ENCODE assay signal across 23 cellular contexts in the genomic region with DNA sequence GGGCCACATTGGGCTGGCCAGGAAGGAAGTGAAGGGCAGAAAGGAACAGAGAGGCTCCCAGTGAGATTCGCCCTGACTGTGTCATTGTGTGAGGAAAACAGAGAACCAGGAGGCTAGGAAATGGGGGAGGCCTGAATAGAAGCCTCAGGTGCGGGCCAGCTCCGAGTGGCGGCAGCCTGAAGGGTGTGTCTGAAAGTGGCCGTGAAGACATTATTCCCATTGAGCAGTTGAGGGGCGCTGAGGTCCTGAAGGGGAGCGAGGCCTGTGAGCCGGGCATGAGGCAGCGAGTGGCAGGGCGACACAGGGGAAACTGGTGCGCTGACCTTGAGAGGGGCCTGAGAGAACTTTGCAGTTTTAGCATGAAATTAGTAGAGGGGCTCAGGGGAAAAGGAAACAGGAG. TPM values are rescaled to one million over a fixed set of nuclear protein-coding genes. Genes with fewer than 3 reads are reported as not detected.
DNase-seq lines count a peak whose midpoint lies in the region; ATAC-seq, FAIRE-seq and TF ChIP-seq lines count a peak whose summit lies in the region.
"Had no signal": no experiment of that assay in that cellular context is flagged by ENCODE, and none has a peak within 500 bp of the region (broad histone marks: within the 10 kb centered on the region; RNA-seq: fewer than 3 reads in every experiment).

No MANE protein-coding gene starts in this region.

- no peaks in the 10 kb centered on the region for H3K36me3 Mint-ChIP-seq in WTC11
- peaks cover 17% of the 10 kb centered on the region for H3K36me3 Mint-ChIP-seq in neural crest cell (ENCODE audit: low read depth)
- peaks cover 9% of the 10 kb centered on the region for H3K36me3 Mint-ChIP-seq in T-cell
- H3K36me3 Mint-ChIP-seq: CD14-positive monocyte had no signal

- no peak for FAIRE-seq in frontal cortex (lab: Jason Lieb, UNC)
- FAIRE-seq: A549, H54, HepG2, K562 had no signal

- H3K79me2 ChIP-seq in smooth muscle cell (ENCODE audit: low read depth): no peaks in the 10 kb centered on the region

- WGBS in smooth muscle cell (ENCODE audit: low lambda C conversion rate): 97% methylated on average over 11 of the region's 11 CpGs

- H3K4me1 Mint-ChIP-seq in WTC11 (no peaks in the 10 kb centered on the region), neural crest cell (peaks cover under 1% of the 10 kb centered on the region), T-cell (no peaks in the 10 kb centered on the region)

- H3K9ac ChIP-seq in BLaER1 treated with 17β-estradiol and CSF1 and Interleukin-3, amounts not matched to agents 10 nM and 100 nM: peak overlapping the region in 9 of 11 experiments; percentile 7 to 81 (median 66); a peak in 17 of 22 replicates
- no peak overlapping the region for H3K9ac ChIP-seq in smooth muscle cell (ENCODE audit: low read depth)

- in situ Hi-C loops in GM18951 (cut with MboI; ENCODE audit: low sequenced_read_pairs, unreplicated experiment): no loop called here

- ATAC-seq in WTC11 (no peak), T-cell (replicated peaks in 1 of 4) (no peak)
- ATAC-seq: A549, HepG2, K562, PC-3 had no signal

- H3K4me3 Mint-ChIP-seq in WTC11 (no peak overlapping the region), neural crest cell (peak overlapping the region; percentile 72), T-cell (no peak overlapping the region)

- H3K9me3 Mint-ChIP-seq in WTC11: no peaks in the 10 kb centered on the region
- H3K9me3 Mint-ChIP-seq in neural crest cell: no peaks in the 10 kb centered on the region
- H3K9me3 Mint-ChIP-seq in T-cell: no peaks in the 10 kb centered on the region

- H3K36me3 ChIP-seq in BLaER1 treated with 17β-estradiol and CSF1 and Interleukin-3, amounts not matched to agents 10 nM and 100 nM: peaks cover 0 to 10% (median 0%) of the 10 kb centered on the region in 11 experiments; a peak in 5 of 22 replicates
- no peaks in the 10 kb centered on the region for H3K36me3 ChIP-seq in smooth muscle cell (ENCODE audit: low read depth)

- H3K27me3 Mint-ChIP-seq in WTC11 (ENCODE audit: low read depth) (no peaks in the 10 kb centered on the region), neural crest cell (ENCODE audit: low read depth) (no peaks in the 10 kb centered on the region), T-cell (no peaks in the 10 kb centered on the region)

- H3K9me3 ChIP-seq in BLaER1 treated with 17β-estradiol and CSF1 and Interleukin-3, amounts not matched to agents 10 nM and 100 nM (replicated peaks in 1 of 11): no peaks in the 10 kb centered on the region
- no peaks in the 10 kb centered on the region for H3K9me3 ChIP-seq in smooth muscle cell (replicated peaks; ENCODE audit: low read depth)
- H3K9me3 ChIP-seq: A549 had no signal

- no peaks in the 10 kb centered on the region for H3K27me3 ChIP-seq in BLaER1 treated with 17β-estradiol and CSF1 and Interleukin-3, amounts not matched to agents 10 nM and 100 nM
- no peaks in the 10 kb centered on the region for H3K27me3 ChIP-seq in smooth muscle cell (ENCODE audit: low read depth)

- POLR2A ChIA-PET in WTC11 (lab: Charles Lee) (no interaction called here), T-cell (lab: Charles Lee) (no interaction called here)

- 0 out of 2 replicates have a peak overlapping the region, but pooled peaks have one; percentile 72 for H3K27ac Mint-ChIP-seq in WTC11
- H3K27ac Mint-ChIP-seq in neural crest cell (ENCODE audit: unreplicated experiment): no peak overlapping the region
- H3K27ac Mint-ChIP-seq in T-cell: no peak overlapping the region

- no peak for DNase-seq in WTC11 (ENCODE audit: low spot score)
- no peak for DNase-seq in neural crest cell (ENCODE audit: low read depth, low spot score)
- DNase-seq in smooth muscle cell (lab: John Stamatoyannopoulos, UW; ENCODE audit: unreplicated experiment): no peak
- DNase-seq in frontal cortex (ENCODE audit: low spot score in 2 of 2): no peak
- no peak for DNase-seq in T-cell
- DNase-seq: DMS153, DND-41, Kasumi-1, NCI-H1092 treated with DMSO at 0.1 percent for 48 hours, NCI-H1436, NCI-H187, NCI-H2081 treated with DMSO at 0.1 percent for 48 hours, NCI-H345, NCI-H524, NCI-H748 treated with DMSO at 0.1 percent for 48 hours, PC-3 had no signal

- H3K4me1 ChIP-seq in BLaER1 treated with 17β-estradiol and CSF1 and Interleukin-3, amounts not matched to agents 10 nM and 100 nM: peaks cover 73 to 100% (median 98%) of the 10 kb centered on the region in 10 experiments
- no peaks in the 10 kb centered on the region for H3K4me1 ChIP-seq in smooth muscle cell (ENCODE audit: low read depth)
- H3K4me1 ChIP-seq: A549 had no signal

- H3K27ac ChIP-seq in BLaER1 treated with 17β-estradiol and CSF1 and Interleukin-3, amounts not matched to agents 10 nM and 100 nM: peak overlapping the region in 9 of 11 experiments; percentile 21 to 92 (median 80); a peak in 18 of 22 replicates
- H3K27ac ChIP-seq in smooth muscle cell (ENCODE audit: low read depth): no peak overlapping the region
- H3K27ac ChIP-seq: A549 had no signal

- peak; percentile 9 for TF ChIP-seq POLR2A in GM18951 (IDR thresholded peaks at IDR 0.05; ENCODE audit: extremely low read depth, insufficient read depth, insufficient read length)

- TF ChIP-seq CTCF in WTC11 (IDR thresholded peaks at IDR 0.05) (no peak), neural crest cell (conservative IDR thresholded peaks at IDR 0.05) (no peak), smooth muscle cell (IDR thresholded peaks at IDR 0.05; ENCODE audit: borderline replicate concordance, insufficient read depth, poor library complexity, severe bottlenecking) (no peak)

- H2AFZ ChIP-seq in smooth muscle cell (ENCODE audit: low read depth): no peak overlapping the region

- peak overlapping the region in 3 of 10 experiments; percentile 6 to 48 (median 22); a peak in 3 of 20 replicates for H3K4me3 ChIP-seq in BLaER1 treated with 17β-estradiol and CSF1 and Interleukin-3, amounts not matched to agents 10 nM and 100 nM
- no peak overlapping the region for H3K4me3 ChIP-seq in smooth muscle cell
- H3K4me3 ChIP-seq: A549, K562 had no signal

- no peaks in the 10 kb centered on the region for H3F3A ChIP-seq in smooth muscle cell (ENCODE audit: low read depth)

- peak overlapping the region; percentile 71 to 100 (median 97) for H3K4me2 ChIP-seq in BLaER1 treated with 17β-estradiol and CSF1 and Interleukin-3, amounts not matched to agents 10 nM and 100 nM
- H3K4me2 ChIP-seq in smooth muscle cell: no peak overlapping the region
- H3K4me2 ChIP-seq: A549 had no signal

- CTCF ChIA-PET in WTC11 (lab: Charles Lee) (no interaction called here), T-cell (lab: Charles Lee) (no interaction called here)

- H4K20me1 ChIP-seq in BLaER1 treated with 17β-estradiol and CSF1 and Interleukin-3, amounts not matched to agents 10 nM and 100 nM: peaks cover 0 to 29% (median 14%) of the 10 kb centered on the region in 11 experiments; a peak in 15 of 22 replicates
- no peaks in the 10 kb centered on the region for H4K20me1 ChIP-seq in smooth muscle cell (ENCODE audit: low read depth)

TF ChIP-seq in WTC11, 78 proteins besides CTCF, POLR2A, EP300 and RAD21:
- TF ChIP-seq, protein P1, sequence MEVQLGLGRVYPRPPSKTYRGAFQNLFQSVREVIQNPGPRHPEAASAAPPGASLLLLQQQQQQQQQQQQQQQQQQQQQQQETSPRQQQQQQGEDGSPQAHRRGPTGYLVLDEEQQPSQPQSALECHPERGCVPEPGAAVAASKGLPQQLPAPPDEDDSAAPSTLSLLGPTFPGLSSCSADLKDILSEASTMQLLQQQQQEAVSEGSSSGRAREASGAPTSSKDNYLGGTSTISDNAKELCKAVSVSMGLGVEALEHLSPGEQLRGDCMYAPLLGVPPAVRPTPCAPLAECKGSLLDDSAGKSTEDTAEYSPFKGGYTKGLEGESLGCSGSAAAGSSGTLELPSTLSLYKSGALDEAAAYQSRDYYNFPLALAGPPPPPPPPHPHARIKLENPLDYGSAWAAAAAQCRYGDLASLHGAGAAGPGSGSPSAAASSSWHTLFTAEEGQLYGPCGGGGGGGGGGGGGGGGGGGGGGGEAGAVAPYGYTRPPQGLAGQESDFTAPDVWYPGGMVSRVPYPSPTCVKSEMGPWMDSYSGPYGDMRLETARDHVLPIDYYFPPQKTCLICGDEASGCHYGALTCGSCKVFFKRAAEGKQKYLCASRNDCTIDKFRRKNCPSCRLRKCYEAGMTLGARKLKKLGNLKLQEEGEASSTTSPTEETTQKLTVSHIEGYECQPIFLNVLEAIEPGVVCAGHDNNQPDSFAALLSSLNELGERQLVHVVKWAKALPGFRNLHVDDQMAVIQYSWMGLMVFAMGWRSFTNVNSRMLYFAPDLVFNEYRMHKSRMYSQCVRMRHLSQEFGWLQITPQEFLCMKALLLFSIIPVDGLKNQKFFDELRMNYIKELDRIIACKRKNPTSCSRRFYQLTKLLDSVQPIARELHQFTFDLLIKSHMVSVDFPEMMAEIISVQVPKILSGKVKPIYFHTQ (CRISPR knock-in tag; IDR thresholded peaks at IDR 0.05): no peak
- TF ChIP-seq EMX1 (CRISPR knock-in tag; IDR thresholded peaks at IDR 0.05): no peak
- TF ChIP-seq ZNF423 (CRISPR knock-in tag; IDR thresholded peaks at IDR 0.05): no peak

RNA-seq across cellular contexts. Expression of gene CLBA1, which starts 6.9 kb away (rescaled TPM):
- 2.6 to 3.8 TPM (median 2.8 TPM) in 3 replicates for total RNA-seq in WTC11 (2021)
- 12.2 and 14.1 TPM in 2 replicates for total RNA-seq in neural crest cell
- 5.0 and 7.4 TPM in 2 replicates for total RNA-seq in smooth muscle cell
- polyA plus RNA-seq in smooth muscle cell: 8.1 and 8.7 TPM in 2 replicates
- total RNA-seq in frontal cortex: 13.0 TPM
- 1 to 10 TPM; 1.2 to 3.4 (median 2.7) TPM for total RNA-seq in T-cell

RNA-seq across cellular contexts. Expression of gene AHNAK2, which starts 14.3 kb away (rescaled TPM):
- 3.3 to 3.5 TPM (median 3.4 TPM) in 3 replicates for total RNA-seq in WTC11 (2021)
- 1.4 TPM in 2 replicates for total RNA-seq in neural crest cell
- total RNA-seq in smooth muscle cell: 49.7 and 53.8 TPM in 2 replicates
- 10.3 and 26.8 TPM in 2 replicates for polyA plus RNA-seq in smooth muscle cell
- total RNA-seq in frontal cortex: 20.0 TPM
- under 1 TPM in 3 of 5 donors, not detected in 2; 0.20 to 0.38 (median 0.22) TPM for total RNA-seq in T-cell

RNA-seq across cellular contexts. Expression of gene CDCA4, which starts 28.4 kb away (rescaled TPM):
- 55.9 to 63.3 TPM (median 58.3 TPM) in 3 replicates for total RNA-seq in WTC11 (2021)
- 55.0 and 58.2 TPM in 2 replicates for total RNA-seq in neural crest cell
- 15.1 and 16.4 TPM in 2 replicates for total RNA-seq in smooth muscle cell
- polyA plus RNA-seq in smooth muscle cell: 19.8 and 23.5 TPM in 2 replicates
- total RNA-seq in frontal cortex: 11.0 TPM
- total RNA-seq in T-cell: 10 to 100 TPM; 13.0 to 20.1 (median 15.8) TPM
